ENCODE assay signal across 8 cellular contexts in genomic region chr13:77184455-77184854, GRCh38.
DNase-seq lines count a peak whose midpoint lies in the region; ATAC-seq and TF ChIP-seq lines count a peak whose summit lies in the region.

No MANE protein-coding gene starts in this region.

- H4K91ac ChIP-seq in neuronal stem cell (ENCODE audit: low read depth, low read length, poor library complexity) = no peak overlapping the region

- H3K9me2 ChIP-seq in hepatocyte (replicated peaks; ENCODE audit: insufficient read depth) = no peaks in the 10 kb centered on the region

- no peak overlapping the region for H3K4ac ChIP-seq in neuronal stem cell (ENCODE audit: low read length)

- H3K27ac Mint-ChIP-seq in endothelial cell (ENCODE audit: unreplicated experiment) = peak overlapping the region; percentile 88

- no peaks in the 10 kb centered on the region for H3K27me3 Mint-ChIP-seq in endothelial cell (ENCODE audit: unreplicated experiment)

- TF ChIP-seq CTCF in GM13977 (IDR thresholded peaks at IDR 0.05; ENCODE audit: extremely low read depth, insufficient read depth, missing control alignments) = no peak
- TF ChIP-seq CTCF in endothelial cell (IDR thresholded peaks at IDR 0.05; ENCODE audit: unreplicated experiment) = no peak
- TF ChIP-seq CTCF in hepatocyte (IDR thresholded peaks at IDR 0.05; ENCODE audit: poor library complexity) = no peak

- no peak overlapping the region for H3K4me2 ChIP-seq in hepatocyte
- no peak overlapping the region for H3K4me2 ChIP-seq in neuronal stem cell (ENCODE audit: insufficient read depth, low read length, poor library complexity, severe bottlenecking)

- ATAC-seq in GM21529 (IDR thresholded peaks at IDR 0.05; ENCODE audit: unreplicated experiment) = peak; percentile 98

- H3K23ac ChIP-seq in neuronal stem cell (ENCODE audit: low read depth, low read length, poor library complexity) = no peak overlapping the region

- H2BK120ac ChIP-seq in neuronal stem cell (ENCODE audit: low read depth, low read length) = no peak overlapping the region

- H3K9me3 Mint-ChIP-seq in endothelial cell (ENCODE audit: unreplicated experiment) = no peaks in the 10 kb centered on the region

- 98% methylated on average over 2 of the region's 2 CpGs for whole genome bisulfite sequencing in hepatocyte (ENCODE audit: low lambda C conversion rate, missing lambda C conversion rate)
- WGBS in neuronal stem cell (ENCODE audit: extremely low coverage in 2 of 2, insufficient read length in 2 of 2, insufficient replicate concordance in 1 of 2), 2 donors = no CpG with 5 or more reads among the region's 2 CpGs

- H3K4me3 Mint-ChIP-seq in endothelial cell (ENCODE audit: unreplicated experiment) = peak overlapping the region; percentile 39

- no peaks in the 10 kb centered on the region for H3K79me1 ChIP-seq in neuronal stem cell (ENCODE audit: low read depth, low read length)

- H4K8ac ChIP-seq in neuronal stem cell (ENCODE audit: low read depth, low read length) = no peak overlapping the region

- H3K4me3 ChIP-seq in hepatocyte = no peak overlapping the region
- no peak overlapping the region for H3K4me3 ChIP-seq in neuronal stem cell (ENCODE audit: low read length in 2 of 2)

- H2AFZ ChIP-seq in hepatocyte = no peak overlapping the region
- no peak overlapping the region for H2AFZ ChIP-seq in neuronal stem cell (ENCODE audit: low read length)

- H3K27ac ChIP-seq in hepatocyte (no peak overlapping the region), neuronal stem cell (replicated peaks; ENCODE audit: low read length) (no peak overlapping the region)

- H3K4me1 ChIP-seq in hepatocyte (ENCODE audit: insufficient read depth) = no peaks in the 10 kb centered on the region
- no peaks in the 10 kb centered on the region for H3K4me1 ChIP-seq in neuronal stem cell (ENCODE audit: control insufficient read depth in 2 of 2, insufficient read depth in 1 of 2, low read depth in 1 of 2, low read length in 2 of 2)

- in situ Hi-C loops in GM13977 (cut with MboI; ENCODE audit: low pct_unique_long_range_greater_than_20kb, low sequenced_read_pairs, unreplicated experiment) = no loop called here
- in situ Hi-C loops in ACHN (cut with HindIII; ENCODE audit: low pct_ligation_motif_present, low pct_unique_long_range_greater_than_20kb, low sequenced_read_pairs) = no loop called here

- H2BK15ac ChIP-seq in neuronal stem cell (ENCODE audit: low read length) = no peak overlapping the region

- H3K36me3 ChIP-seq in hepatocyte (replicated peaks; ENCODE audit: insufficient read depth, low read depth) (no peaks in the 10 kb centered on the region), neuronal stem cell (replicated peaks in 1 of 2; ENCODE audit: control insufficient read depth in 2 of 2, insufficient read depth in 2 of 2, low read length in 2 of 2) (peaks cover 5 to 54% of the 10 kb centered on the region in 2 donors)

- H3K9me3 ChIP-seq in hepatocyte (ENCODE audit: low read depth) (no peaks in the 10 kb centered on the region), neuronal stem cell (replicated peaks in 1 of 2; ENCODE audit: control insufficient read depth in 2 of 2, insufficient read depth in 1 of 2, low read depth in 1 of 2, low read length in 2 of 2) (no peaks in the 10 kb centered on the region)

- DNase-seq in GM13977 (ENCODE audit: low spot score) = peak; percentile 41
- DNase-seq in HT1080 (ENCODE audit: low read depth) = peak; percentile 62
- DNase-seq in endothelial cell (ENCODE audit: low spot score) = no peak
- no peak for DNase-seq in hepatocyte (ENCODE audit: low spot score)
- no peak for DNase-seq in ACHN
- no peak for DNase-seq in neuronal stem cell (ENCODE audit: low spot score)
- DNase-seq in NCI-H510A (lab: John Stamatoyannopoulos, UW) = no peak

- no peak overlapping the region for H3K14ac ChIP-seq in neuronal stem cell (ENCODE audit: low read length)

- no peak overlapping the region for H2BK5ac ChIP-seq in neuronal stem cell (ENCODE audit: low read length)

- H3K4me1 Mint-ChIP-seq in endothelial cell (ENCODE audit: unreplicated experiment) = peaks cover 20% of the 10 kb centered on the region

- H2AK5ac ChIP-seq in neuronal stem cell (ENCODE audit: low read depth, low read length) = no peak overlapping the region

- H3K27me3 ChIP-seq in hepatocyte (no peaks in the 10 kb centered on the region), neuronal stem cell (ENCODE audit: control insufficient read depth in 3 of 3, insufficient read depth in 3 of 3, low read depth in 1 of 3, low read length in 3 of 3) (no peaks in the 10 kb centered on the region)

- H3K9ac ChIP-seq in neuronal stem cell (ENCODE audit: low read depth, low read length, poor library complexity) = no peak overlapping the region

- peaks cover 18% of the 10 kb centered on the region for H3K36me3 Mint-ChIP-seq in endothelial cell (ENCODE audit: low read depth, unreplicated experiment)

- no peak overlapping the region for H2BK12ac ChIP-seq in neuronal stem cell (ENCODE audit: low read length)

- no peaks in the 10 kb centered on the region for H4K20me1 ChIP-seq in hepatocyte (ENCODE audit: insufficient read depth, poor library complexity, severe bottlenecking)

- H3K79me2 ChIP-seq in hepatocyte = no peaks in the 10 kb centered on the region

- H3K18ac ChIP-seq in neuronal stem cell (ENCODE audit: low read length) = no peak overlapping the region

Comparison
In these comparisons a context has a peak if more than half of its experiments do, and no peak if none do; other contexts are left out.
1. DNase-seq: peak in GM13977 (single experiment) and HT1080 (single experiment); none in endothelial cell (single experiment), hepatocyte (single experiment), ACHN (single experiment), neuronal stem cell (single experiment) and NCI-H510A (single experiment).